Comparison of ENCODE assay signal across 8 cellular contexts in genomic region chr7:121395961-121396757, GRCh38. TPM values are rescaled to one million over a fixed set of nuclear protein-coding genes. Genes with fewer than 3 reads are reported as not detected.
A peak's percentile ranks its signal among the peaks of the same experiment; 100 is the strongest.
DNase-seq lines count a peak whose midpoint lies in the region; TF ChIP-seq lines count a peak whose summit lies in the region.

Gene FAM3C (minus strand): TSS chr7:121396308. CDS start chr7:121382969, 13,339 bp downstream.

- TF ChIP-seq POLR2A in ovary (IDR thresholded peaks at IDR 0.05) = peak; percentile 89
- TF ChIP-seq POLR2A in thyroid gland (IDR thresholded peaks at IDR 0.05) = peak; percentile 70 to 92

- H3K27me3 ChIP-seq in ovary = no peaks in the 10 kb centered on the region
- no peaks in the 10 kb centered on the region for H3K27me3 ChIP-seq in thyroid gland

- H3K4me1 ChIP-seq in ovary (ENCODE audit: insufficient read depth) (peaks cover 1% of the 10 kb centered on the region), thyroid gland (peaks cover 8 to 10% of the 10 kb centered on the region in 2 donors)

- DNase-seq in GM10266 (ENCODE audit: extremely low spot score) (peak; percentile 94), HFFc6 (peak; percentile 87), NAMALWA (ENCODE audit: low spot score) (peak; percentile 94), SKM-1 (lab: John Stamatoyannopoulos, UW; ENCODE audit: unreplicated experiment) (peak; percentile 81), head of caudate nucleus (peak; percentile 69 to 96 (median 90)), ovary (peak; percentile 92 to 96 (median 94)), thyroid gland (peak; percentile 92 to 95)

- no peaks in the 10 kb centered on the region for H3K9me3 ChIP-seq in ovary
- no peaks in the 10 kb centered on the region for H3K9me3 ChIP-seq in thyroid gland

- H3K4me3 ChIP-seq in ovary (peak within 1 kb of the TSS; percentile 95), thyroid gland (replicated peaks in 1 of 3) (peak within 1 kb of the TSS; percentile 77 to 86 (median 78))

- H3K36me3 Mint-ChIP-seq in HFFc6 (ENCODE audit: low read depth) = peaks cover 16% of the 10 kb centered on the region
- H3K36me3 Mint-ChIP-seq in activated naive CD8-positive, alpha-beta T cell = peaks cover 4% of the 10 kb centered on the region

- H3K4me1 Mint-ChIP-seq in HFFc6 (ENCODE audit: low read depth) = peaks cover 21% of the 10 kb centered on the region
- H3K4me1 Mint-ChIP-seq in activated naive CD8-positive, alpha-beta T cell (ENCODE audit: low read depth) = peaks cover 40% of the 10 kb centered on the region

- TF ChIP-seq CTCF in GM10266 (IDR thresholded peaks at IDR 0.05; ENCODE audit: control insufficient read depth, insufficient read depth, low read depth, missing control alignments) (peak; percentile 85), HFFc6 (IDR thresholded peaks at IDR 0.05) (peak; percentile 99), ovary (IDR thresholded peaks at IDR 0.05) (peak; percentile 93 to 98 (median 96)), thyroid gland (IDR thresholded peaks at IDR 0.05) (peak; percentile 35 to 99 (median 97))

- no peak for TF ChIP-seq EP300 in ovary (IDR thresholded peaks at IDR 0.05)

- H3K36me3 ChIP-seq in ovary (no peaks in the 10 kb centered on the region), thyroid gland (no peaks in the 10 kb centered on the region)

- no peaks in the 10 kb centered on the region for H3K9me3 Mint-ChIP-seq in HFFc6
- H3K9me3 Mint-ChIP-seq in activated naive CD8-positive, alpha-beta T cell (ENCODE audit: low read depth) = no peaks in the 10 kb centered on the region

- H3K4me3 Mint-ChIP-seq in HFFc6 = peak within 1 kb of the TSS; percentile 95
- peak within 1 kb of the TSS; percentile 96 for H3K4me3 Mint-ChIP-seq in activated naive CD8-positive, alpha-beta T cell

- peak within 1 kb of the TSS; percentile 91 for H3K27ac Mint-ChIP-seq in HFFc6
- peak within 1 kb of the TSS; percentile 95 for H3K27ac Mint-ChIP-seq in activated naive CD8-positive, alpha-beta T cell

- H3K27ac ChIP-seq in ovary (peak within 1 kb of the TSS; percentile 71 to 73), thyroid gland (peak within 1 kb of the TSS; percentile 80 to 95 (median 87))

- H3K27me3 Mint-ChIP-seq in HFFc6 (ENCODE audit: insufficient read depth) = no peaks in the 10 kb centered on the region
- no peaks in the 10 kb centered on the region for H3K27me3 Mint-ChIP-seq in activated naive CD8-positive, alpha-beta T cell

- 1 to 2% (median 1%) methylated on average over 51 to 85 of the region's 85 CpGs for WGBS in ovary, 3 donors
- WGBS in thyroid gland, 2 donors = 2% methylated on average over 12 to 26 of the region's 85 CpGs

- intact Hi-C loops in head of caudate nucleus (cut with DNase I) (no loop called here), ovary (cut with DNase I) (no loop called here), thyroid gland (cut with DNase I) (no loop called here)

RNA-seq across cellular contexts. Expression of gene FAM3C, which starts in this region (rescaled TPM):
- total RNA-seq in HFFc6 (2021; fragmentation: NEBNext Ultra II Directional; extraction: Animal tissue kit (Norgen Biotek cat#: 25700)) = 10 to 100 TPM; 54.8 to 85.0 (median 76.6) TPM
- total RNA-seq in ovary = 10 to 100 TPM; 35.9 to 57.2 (median 48.5) TPM
- 10 to 100 TPM; 31.8 to 88.9 TPM for polyA plus RNA-seq in ovary
- total RNA-seq in thyroid gland = 100 to 1,000 TPM in 1 of 4 donors, 10 to 100 TPM in 3; 91.0 to 109 (median 97.9) TPM

Comparison
In these comparisons a context has a peak if more than half of its experiments do, and no peak if none do; other contexts are left out.
1. Peak in every context shown above with its lines: DNase-seq, H3K4me3 ChIP-seq and H3K27ac ChIP-seq.